ENCODE assay signal across 19 cellular contexts in the genomic region with DNA sequence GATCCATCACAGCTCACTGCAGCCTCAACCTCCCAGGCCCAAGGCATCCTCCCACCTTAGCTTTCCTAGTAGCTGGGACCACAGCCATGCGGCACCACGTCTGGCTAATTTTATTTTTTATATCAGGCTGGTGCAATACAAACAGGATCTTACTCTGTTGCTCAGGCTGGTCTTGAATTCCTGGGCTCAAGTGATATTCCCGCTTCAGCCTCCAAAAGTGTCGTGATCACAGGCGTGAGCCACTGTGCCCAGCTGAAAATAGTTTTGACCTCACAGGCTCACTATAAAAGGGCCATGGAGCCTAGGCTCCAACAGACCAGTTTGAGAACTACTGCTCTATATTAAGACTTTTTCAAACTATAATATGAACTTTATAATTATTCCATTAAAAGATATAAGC. TPM values are rescaled to one million over a fixed set of nuclear protein-coding genes. Genes with fewer than 3 reads are reported as not detected.
DNase-seq lines count a peak whose midpoint lies in the region; ATAC-seq and TF ChIP-seq lines count a peak whose summit lies in the region.
"Had no signal": no experiment of that assay in that cellular context is flagged by ENCODE, and none has a peak within 500 bp of the region (broad histone marks: within the 10 kb centered on the region; RNA-seq: fewer than 3 reads in every experiment).

No MANE protein-coding gene starts in this region.

- H3K4me1 Mint-ChIP-seq in activated T-cell treated with anti-CD3 and anti-CD28 coated beads, Interleukin-2, amount 50 U/mL, for 24 hours (ENCODE audit: low read depth) = peaks cover 12% of the 10 kb centered on the region
- H3K4me1 Mint-ChIP-seq in CD4-positive, alpha-beta memory T cell = peaks cover 1 to 10% (median 7%) of the 10 kb centered on the region in 4 donors
- H3K4me1 Mint-ChIP-seq: B cell had no signal

- intact Hi-C loops in left ventricle myocardium superior (cut with micrococcal nuclease) (no loop called here), spleen (cut with DNase I; ENCODE audit: low total_unique reads) (no loop called here)
- intact Hi-C loops in CD4-positive, alpha-beta memory T cell (cut with micrococcal nuclease) = no loop called here

- H3K36me3 ChIP-seq in spleen = peaks cover 0 to 100% (median 96%) of the 10 kb centered on the region in 6 donors
- peaks cover 56% of the 10 kb centered on the region for H3K36me3 ChIP-seq in CD4-positive, alpha-beta memory T cell (ENCODE audit: insufficient read depth, low read length)

- H3K27me3 Mint-ChIP-seq in activated T-cell treated with anti-CD3 and anti-CD28 coated beads, Interleukin-2, amount 50 U/mL, for 24 hours = no peaks in the 10 kb centered on the region
- H3K27me3 Mint-ChIP-seq in CD4-positive, alpha-beta memory T cell = no peaks in the 10 kb centered on the region
- H3K27me3 Mint-ChIP-seq: B cell had no signal

- WGBS in spleen, 5 donors = 94 to 97% (median 96%) methylated on average over 5 of the region's 5 CpGs

- no peaks in the 10 kb centered on the region for H3K9me3 Mint-ChIP-seq in activated T-cell treated with anti-CD3 and anti-CD28 coated beads, Interleukin-2, amount 50 U/mL, for 24 hours
- no peaks in the 10 kb centered on the region for H3K9me3 Mint-ChIP-seq in CD4-positive, alpha-beta memory T cell

- H3K27me3 ChIP-seq in spleen (replicated peaks in 1 of 7) = no peaks in the 10 kb centered on the region
- H3K27me3 ChIP-seq in CD4-positive, alpha-beta memory T cell (ENCODE audit: insufficient read depth, low read length) = no peaks in the 10 kb centered on the region
- H3K27me3 ChIP-seq: Peyer's patch had no signal

- H3K4me1 ChIP-seq in spleen = no peaks in the 10 kb centered on the region
- no peaks in the 10 kb centered on the region for H3K4me1 ChIP-seq in CD4-positive, alpha-beta memory T cell (ENCODE audit: insufficient read depth, low read length)
- H3K4me1 ChIP-seq: Peyer's patch had no signal

- H3K27ac ChIP-seq in spleen = no peak overlapping the region
- H3K27ac ChIP-seq in CD4-positive, alpha-beta memory T cell (ENCODE audit: low read depth, low read length) = no peak overlapping the region
- H3K27ac ChIP-seq: Peyer's patch had no signal

- no peaks in the 10 kb centered on the region for H3K9me3 ChIP-seq in spleen
- no peaks in the 10 kb centered on the region for H3K9me3 ChIP-seq in CD4-positive, alpha-beta memory T cell (ENCODE audit: control insufficient read depth in 1 of 2, low read length in 2 of 2)
- H3K9me3 ChIP-seq: Peyer's patch had no signal

- ATAC-seq in left ventricle myocardium superior (peak; percentile 94), HG03039 (IDR thresholded peaks at IDR 0.05; ENCODE audit: unreplicated experiment) (no peak)
- ATAC-seq: GM12878 had no signal

- no peak for TF ChIP-seq CTCF in spleen (IDR thresholded peaks at IDR 0.05 in 8 of 11, conservative IDR thresholded peaks at IDR 0.05 in 3 of 11)

- POLR2A ChIA-PET in CD4-positive, alpha-beta memory T cell (lab: Charles Lee; ENCODE audit: partially characterized antibody) = no interaction called here

- H3K36me3 Mint-ChIP-seq in activated T-cell treated with anti-CD3 and anti-CD28 coated beads, Interleukin-2, amount 50 U/mL, for 24 hours (ENCODE audit: low read depth) = peaks cover 86% of the 10 kb centered on the region
- H3K36me3 Mint-ChIP-seq in CD4-positive, alpha-beta memory T cell = peaks cover 46 to 65% of the 10 kb centered on the region in 2 donors

- no peak for TF ChIP-seq POLR2A in spleen (IDR thresholded peaks at IDR 0.05)

- H3K4me3 ChIP-seq in spleen = no peak overlapping the region
- no peak overlapping the region for H3K4me3 ChIP-seq in CD4-positive, alpha-beta memory T cell (ENCODE audit: low read length in 2 of 2)
- H3K4me3 ChIP-seq: GM12878, Peyer's patch had no signal

- peak overlapping the region; percentile 6 for H3K27ac Mint-ChIP-seq in activated T-cell treated with anti-CD3 and anti-CD28 coated beads, Interleukin-2, amount 50 U/mL, for 24 hours
- H3K27ac Mint-ChIP-seq in CD4-positive, alpha-beta memory T cell = no peak overlapping the region
- H3K27ac Mint-ChIP-seq: B cell had no signal

- DNase-seq in activated T-cell treated with anti-CD3 and anti-CD28 coated beads, Interleukin-2, amount 50 U/mL, for 24 hours = peak; percentile 2
- no peak for DNase-seq in activated T-cell treated with anti-CD3 and anti-CD28 coated beads for 4 hours
- DNase-seq in left ventricle myocardium superior = no peak
- DNase-seq in myocyte (ENCODE audit: low read depth) = peak; percentile 13
- peak; percentile 15 for DNase-seq in spleen
- no peak for DNase-seq in CD4-positive, alpha-beta memory T cell
- no peak for DNase-seq in occipital lobe (lab: John Stamatoyannopoulos, UW)
- DNase-seq: DMS79 treated with DMSO at 0.1 percent for 48 hours, H7, Kasumi-1, NCI-H1694, NCI-H2081 treated with DMSO at 0.1 percent for 48 hours, NCI-H2171 treated with DMSO at 0.1 percent for 48 hours, NCI-H446, NCI-H526, Peyer's patch had no signal

- CTCF ChIA-PET in CD4-positive, alpha-beta memory T cell (lab: Charles Lee; ENCODE audit: partially characterized antibody) = no interaction called here

- H3K4me3 Mint-ChIP-seq in activated T-cell treated with anti-CD3 and anti-CD28 coated beads, Interleukin-2, amount 50 U/mL, for 24 hours = no peak overlapping the region
- no peak overlapping the region for H3K4me3 Mint-ChIP-seq in CD4-positive, alpha-beta memory T cell
- H3K4me3 Mint-ChIP-seq: B cell had no signal

RNA-seq across cellular contexts. Expression of gene SNX6, which starts 37.3 kb away (rescaled TPM):
- total RNA-seq in left ventricle myocardium superior = 61.0 TPM
- 157 and 173 TPM in 2 replicates for total RNA-seq in myocyte
- polyA plus RNA-seq in myocyte (2012) = 34.9 TPM
- 100 to 1,000 TPM in 4 of 7 donors, 10 to 100 TPM in 3; 80.4 to 201 (median 104) TPM for total RNA-seq in spleen
- polyA plus RNA-seq in spleen = 10 to 100 TPM; 23.0 to 54.4 (median 43.4) TPM
- total RNA-seq in CD4-positive, alpha-beta memory T cell = 10 to 100 TPM; 81.0 to 82.6 TPM
- polyA plus RNA-seq in CD4-positive, alpha-beta memory T cell = 100 to 1,000 TPM; 145 to 212 TPM
- total RNA-seq in occipital lobe = 106 TPM

RNA-seq across cellular contexts. Expression of gene EAPP, which starts 53.1 kb away (rescaled TPM):
- total RNA-seq in left ventricle myocardium superior (19.3 TPM), myocyte (37.1 and 37.8 TPM in 2 replicates), spleen (10 to 100 TPM; 26.7 to 44.3 (median 35.2) TPM), occipital lobe (75.0 TPM)
- polyA plus RNA-seq in myocyte (2012) = 27.9 TPM
- polyA plus RNA-seq in spleen = 10 to 100 TPM; 30.2 to 44.9 (median 44.0) TPM
- total RNA-seq in CD4-positive, alpha-beta memory T cell = 10 to 100 TPM; 58.2 to 66.4 TPM
- polyA plus RNA-seq in CD4-positive, alpha-beta memory T cell = 100 to 1,000 TPM; 106 to 141 TPM

Comparison
In these comparisons a context has a peak if more than half of its experiments do, and no peak if none do; other contexts are left out.
1. DNase-seq: peak in activated T-cell treated with anti-CD3 and anti-CD28 coated beads, Interleukin-2, amount 50 U/mL, for 24 hours (single experiment), myocyte (single experiment) and spleen (single experiment); none in activated T-cell treated with anti-CD3 and anti-CD28 coated beads for 4 hours (single experiment), left ventricle myocardium superior (single experiment), CD4-positive, alpha-beta memory T cell (0 of 5) and occipital lobe (single experiment).